ENCODE assay signal across 18 cellular contexts in genomic region chr3:194382196-194382891, GRCh38. TPM values are rescaled to one million over a fixed set of nuclear protein-coding genes. Genes with fewer than 3 reads are reported as not detected.
DNase-seq lines count a peak whose midpoint lies in the region; ATAC-seq, FAIRE-seq and TF ChIP-seq lines count a peak whose summit lies in the region.
"Had no signal": no experiment of that assay in that cellular context is flagged by ENCODE, and none has a peak within 500 bp of the region (broad histone marks: within the 10 kb centered on the region; RNA-seq: fewer than 3 reads in every experiment).

No MANE protein-coding gene starts in this region.

- H3K23me2 ChIP-seq in H9 (ENCODE audit: insufficient read length, low read depth, low read length, poor library complexity, severe bottlenecking) (no peaks in the 10 kb centered on the region), H1 (ENCODE audit: low read depth, low read length) (no peaks in the 10 kb centered on the region)

- H3K56ac ChIP-seq in H9 (ENCODE audit: insufficient read length, low read depth, low read length): no peak overlapping the region
- no peak overlapping the region for H3K56ac ChIP-seq in H1 (replicated peaks; ENCODE audit: insufficient read length, low read depth, low read length)

- H3K18ac ChIP-seq in H9 (ENCODE audit: insufficient read length, low read depth, low read length) (no peak overlapping the region), H1 (ENCODE audit: extremely low read depth, low read length) (no peak overlapping the region)

- H4K20me1 ChIP-seq in H9 (ENCODE audit: control insufficient read depth, insufficient read depth, insufficient read length) (no peaks in the 10 kb centered on the region), H1 (replicated peaks in 1 of 2; ENCODE audit: control insufficient read depth in 1 of 2, insufficient read depth in 2 of 2, low read length in 2 of 2) (no peaks in the 10 kb centered on the region)

- no peak overlapping the region for H3K27ac Mint-ChIP-seq in activated T-cell treated with anti-CD3 and anti-CD28 coated beads, Interleukin-2, amount 50 U/mL, for 24 hours
- no peak overlapping the region for H3K27ac Mint-ChIP-seq in activated T-cell treated with anti-CD3 and anti-CD28 coated beads, Interleukin-2, amount 50 U/mL, for 72 hours
- H3K27ac Mint-ChIP-seq in H9: no peak overlapping the region

- H3K4me2 ChIP-seq in H9 (ENCODE audit: insufficient read depth, insufficient read length, low read length): no peak overlapping the region
- H3K4me2 ChIP-seq in H1 (ENCODE audit: insufficient read depth in 1 of 2, low read depth in 2 of 2, low read length in 2 of 2): no peak overlapping the region

- H3K9me3 Mint-ChIP-seq in activated T-cell treated with anti-CD3 and anti-CD28 coated beads, Interleukin-2, amount 50 U/mL, for 24 hours: no peaks in the 10 kb centered on the region
- no peaks in the 10 kb centered on the region for H3K9me3 Mint-ChIP-seq in activated T-cell treated with anti-CD3 and anti-CD28 coated beads, Interleukin-2, amount 50 U/mL, for 72 hours
- no peaks in the 10 kb centered on the region for H3K9me3 Mint-ChIP-seq in H9

- H2AFZ ChIP-seq in H9 (ENCODE audit: low read length) (no peak overlapping the region), H1 (ENCODE audit: low read length) (no peak overlapping the region)

- H2AK5ac ChIP-seq in H9 (ENCODE audit: insufficient read length, low read length) (no peak overlapping the region), H1 (ENCODE audit: low read depth, low read length) (no peak overlapping the region)

- H4K5ac ChIP-seq in H9 (ENCODE audit: insufficient read length, low read depth, low read length) (no peak overlapping the region), H1 (ENCODE audit: insufficient read length, low read depth, low read length) (no peak overlapping the region)

- no peaks in the 10 kb centered on the region for H3K36me3 Mint-ChIP-seq in activated T-cell treated with anti-CD3 and anti-CD28 coated beads, Interleukin-2, amount 50 U/mL, for 24 hours (ENCODE audit: low read depth)
- H3K36me3 Mint-ChIP-seq in activated T-cell treated with anti-CD3 and anti-CD28 coated beads, Interleukin-2, amount 50 U/mL, for 72 hours (ENCODE audit: insufficient read depth in 2 of 2): no peaks in the 10 kb centered on the region
- no peaks in the 10 kb centered on the region for H3K36me3 Mint-ChIP-seq in H9 (ENCODE audit: insufficient read depth in 1 of 3, low read depth in 3 of 3)

- H4K8ac ChIP-seq in H9 (replicated peaks; ENCODE audit: insufficient read length, low read depth, low read length) (no peak overlapping the region), H1 (ENCODE audit: extremely low read depth, insufficient read depth, low read length) (no peak overlapping the region)

- no peak overlapping the region for H3K9ac ChIP-seq in H9 (ENCODE audit: extremely low read depth, insufficient read length, low read length)
- H3K9ac ChIP-seq in H1 (replicated peaks in 1 of 4; ENCODE audit: extremely low read depth in 1 of 4, low read depth in 3 of 4, low read length in 3 of 4): no peak overlapping the region

- H3T11ph ChIP-seq in H9 (ENCODE audit: low read length): no peak overlapping the region

- POLR2A ChIA-PET in H1 (lab: Charles Lee; ENCODE audit: partially characterized antibody): interaction anchor here (0.9 to 2.0 kb wide), 3 partner anchors 12 to 19 kb away, joined by 3 to 8 read pairs (median 6); partner anchors contain the start of gene LRRC15

- no CpG with 5 or more reads among the region's 20 CpGs for WGBS in H9 (ENCODE audit: extremely low coverage, insufficient read length, low lambda C conversion rate)
- 85% methylated on average over 18 of the region's 20 CpGs; no CpG with 5 or more reads in 1 of the 2 experiments for WGBS in H1 (ENCODE audit: extremely low coverage in 1 of 2, insufficient coverage in 1 of 2, insufficient read length in 1 of 2, insufficient replicate concordance in 2 of 2, low coverage in 1 of 2, low lambda C conversion rate in 2 of 2, missing lambda C conversion rate in 1 of 2), 2 experiments
- 70 to 77% (median 75%) methylated on average over 19 to 20 of the region's 20 CpGs for WGBS in spleen, 5 donors
- WGBS in transverse colon (ENCODE audit: low coverage in 1 of 2), 2 donors: 84% methylated on average over 19 of the region's 20 CpGs; no CpG with 5 or more reads in 1 of the 2 donors

- H3K23ac ChIP-seq in H9 (ENCODE audit: insufficient read length, low read depth, low read length): no peak overlapping the region
- no peak overlapping the region for H3K23ac ChIP-seq in H1 (ENCODE audit: insufficient read length)

- no peaks in the 10 kb centered on the region for H3K4me1 Mint-ChIP-seq in activated T-cell treated with anti-CD3 and anti-CD28 coated beads, Interleukin-2, amount 50 U/mL, for 24 hours (ENCODE audit: low read depth)
- no peaks in the 10 kb centered on the region for H3K4me1 Mint-ChIP-seq in activated T-cell treated with anti-CD3 and anti-CD28 coated beads, Interleukin-2, amount 50 U/mL, for 72 hours (ENCODE audit: low read depth)
- H3K4me1 Mint-ChIP-seq in H9: peaks cover 39 to 65% of the 10 kb centered on the region in 2 experiments

- FAIRE-seq in H1 (lab: Jason Lieb, UNC): peak; percentile 13

- no peaks in the 10 kb centered on the region for H3K36me3 ChIP-seq in H1 (ENCODE audit: control insufficient read depth in 2 of 4, insufficient read depth in 4 of 4, low read length in 3 of 4)
- H3K36me3 ChIP-seq in spleen: no peaks in the 10 kb centered on the region
- no peaks in the 10 kb centered on the region for H3K36me3 ChIP-seq in transverse colon

- DNase-seq in activated T-cell treated with anti-CD3 and anti-CD28 coated beads, Interleukin-2, amount 50 U/mL, for 24 hours: peak; percentile 8
- DNase-seq in activated T-cell treated with anti-CD3 and anti-CD28 coated beads, Interleukin-2, amount 50 U/mL, for 72 hours: no peak
- peak; percentile 18 for DNase-seq in H9
- peak in 1 of 2 experiments; percentile 45 for DNase-seq in H1 (ENCODE audit: low read depth in 1 of 2, low spot score in 2 of 2)
- DNase-seq in spleen: peak; percentile 41
- no peak for DNase-seq in SW480 (ENCODE audit: low spot score)
- DNase-seq in NCI-H226: no peak
- DNase-seq in transverse colon: no peak
- DNase-seq: HCEC 1CT, MV-4-11, NCI-H1436, NCI-H2171, NCI-H446 treated with DMSO at 0.1 percent for 48 hours, NCI-H748 treated with DMSO at 0.1 percent for 48 hours had no signal

- H4K91ac ChIP-seq in H9 (ENCODE audit: insufficient read length, low read depth, low read length) (no peak overlapping the region), H1 (replicated peaks; ENCODE audit: insufficient read length, low read length) (no peak overlapping the region)

- TF ChIP-seq EP300 in H1 (IDR thresholded peaks at IDR 0.05; ENCODE audit: borderline replicate concordance in 1 of 2, low read depth in 2 of 2, low read length in 2 of 2) (no peak), transverse colon (IDR thresholded peaks at IDR 0.05; ENCODE audit: low read depth) (no peak)

- H2BK120ac ChIP-seq in H9 (ENCODE audit: low read depth, low read length, poor library complexity, severe bottlenecking) (no peak overlapping the region), H1 (replicated peaks; ENCODE audit: low read depth, low read length) (no peak overlapping the region)

- no peak for TF ChIP-seq RAD21 in H1 (IDR thresholded peaks at IDR 0.05 in 1 of 2, conservative IDR thresholded peaks at IDR 0.05 in 1 of 2; ENCODE audit: low read depth in 2 of 2, low read length in 2 of 2)

- H3K14ac ChIP-seq in H9 (ENCODE audit: insufficient read depth, low read length) (no peak overlapping the region), H1 (ENCODE audit: insufficient read length) (no peak overlapping the region)

- H2BK20ac ChIP-seq in H9 (ENCODE audit: low read depth, low read length, poor library complexity, severe bottlenecking) (no peak overlapping the region), H1 (ENCODE audit: low read length) (peak overlapping the region; percentile 80; the same call in 1 of the 2 replicates)

- H3K4me1 ChIP-seq in H9 (ENCODE audit: insufficient read depth, low read length): no peaks in the 10 kb centered on the region; the same call in 1 of the 2 replicates
- peaks cover 0 to 10% (median 6%) of the 10 kb centered on the region in 4 experiments; a peak in 6 of 7 replicates for H3K4me1 ChIP-seq in H1 (replicated peaks in 1 of 4; ENCODE audit: control insufficient read depth in 3 of 4, insufficient read depth in 4 of 4, low read length in 3 of 4)
- H3K4me1 ChIP-seq in spleen: no peaks in the 10 kb centered on the region
- no peaks in the 10 kb centered on the region for H3K4me1 ChIP-seq in transverse colon

- H3K4me3 ChIP-seq in H1 (ENCODE audit: extremely low read depth in 1 of 4, insufficient read depth in 2 of 4, low read depth in 3 of 4, low read length in 4 of 4): no peak overlapping the region; a peak in 1 of 8 replicates
- no peak overlapping the region for H3K4me3 ChIP-seq in spleen
- no peak overlapping the region for H3K4me3 ChIP-seq in transverse colon

- no peak overlapping the region for H2BK15ac ChIP-seq in H9 (ENCODE audit: low read depth, low read length)
- no peak overlapping the region for H2BK15ac ChIP-seq in H1 (ENCODE audit: low read length)

- H3K9me3 ChIP-seq in H9 (ENCODE audit: control insufficient read depth, low read depth, low read length) (no peaks in the 10 kb centered on the region), H1 (ENCODE audit: insufficient read depth in 2 of 2, low read depth in 1 of 2, low read length in 1 of 2) (no peaks in the 10 kb centered on the region), spleen (no peaks in the 10 kb centered on the region), transverse colon (no peaks in the 10 kb centered on the region)

- H2BK12ac ChIP-seq in H9 (ENCODE audit: insufficient read length, low read depth, low read length) (no peak overlapping the region), H1 (ENCODE audit: low read depth, low read length) (no peak overlapping the region)

- intact Hi-C loops in spleen (cut with DNase I; ENCODE audit: low total_unique reads) (no loop called here), transverse colon (cut with DNase I; ENCODE audit: low total_unique reads) (no loop called here)

- CTCF ChIA-PET in H1 (lab: Charles Lee; ENCODE audit: partially characterized antibody): interaction anchor here (0.6 to 1.8 kb wide), 5 partner anchors 12 to 291 kb away, joined by 3 to 6 read pairs (median 4); no protein-coding TSS in a partner anchor

- H3K79me1 ChIP-seq in H9 (ENCODE audit: insufficient read depth, low read depth, low read length, poor library complexity, severe bottlenecking) (no peaks in the 10 kb centered on the region), H1 (ENCODE audit: low read depth, low read length) (no peaks in the 10 kb centered on the region)

- in situ Hi-C loops in transverse colon (cut with MboI; ENCODE audit: low pct_ligation_motif_present in 1 of 4, low pct_unique_long_range_greater_than_20kb in 1 of 4, low sequenced_read_pairs in 3 of 4): no loop called here

- TF ChIP-seq POLR2A in H1 (IDR thresholded peaks at IDR 0.05; ENCODE audit: control extremely low read depth in 1 of 2, low read depth in 2 of 2, low read length in 2 of 2): no peak
- no peak for TF ChIP-seq POLR2A in spleen (IDR thresholded peaks at IDR 0.05)
- TF ChIP-seq POLR2A in transverse colon (IDR thresholded peaks at IDR 0.05): no peak

- no peak overlapping the region for H3K4me3 Mint-ChIP-seq in activated T-cell treated with anti-CD3 and anti-CD28 coated beads, Interleukin-2, amount 50 U/mL, for 24 hours
- H3K4me3 Mint-ChIP-seq in activated T-cell treated with anti-CD3 and anti-CD28 coated beads, Interleukin-2, amount 50 U/mL, for 72 hours: no peak overlapping the region
- H3K4me3 Mint-ChIP-seq in H9: peak overlapping the region in 1 of 2 experiments; percentile 1; a peak in 1 of 5 replicates

- H3K27me3 ChIP-seq in H9 (ENCODE audit: insufficient read depth, low read length) (no peaks in the 10 kb centered on the region), H1 (replicated peaks in 1 of 4; ENCODE audit: control insufficient read depth in 3 of 4, extremely low read depth in 1 of 4, insufficient read depth in 3 of 4, low read length in 3 of 4) (no peaks in the 10 kb centered on the region; a peak in 1 of 7 replicates), spleen (replicated peaks in 1 of 7) (peaks cover 0 to 58% (median 0%) of the 10 kb centered on the region in 7 donors), transverse colon (no peaks in the 10 kb centered on the region)

- peaks cover 10% of the 10 kb centered on the region for H3K27me3 Mint-ChIP-seq in activated T-cell treated with anti-CD3 and anti-CD28 coated beads, Interleukin-2, amount 50 U/mL, for 24 hours
- H3K27me3 Mint-ChIP-seq in activated T-cell treated with anti-CD3 and anti-CD28 coated beads, Interleukin-2, amount 50 U/mL, for 72 hours (ENCODE audit: low read depth): peaks cover 10% of the 10 kb centered on the region
- H3K27me3 Mint-ChIP-seq in H9 (ENCODE audit: low read depth): peaks cover 6% of the 10 kb centered on the region

- H3K27ac ChIP-seq in H9 (ENCODE audit: insufficient read length, low read depth, low read length) (no peak overlapping the region), H1 (ENCODE audit: low read depth, low read length) (no peak overlapping the region), spleen (no peak overlapping the region), transverse colon (no peak overlapping the region)
- H3K27ac ChIP-seq: 22Rv1, RWPE1 had no signal

- H3K79me2 ChIP-seq in H9 (ENCODE audit: insufficient read depth, low read length): no peaks in the 10 kb centered on the region
- no peaks in the 10 kb centered on the region for H3K79me2 ChIP-seq in H1 (ENCODE audit: control insufficient read depth in 1 of 2, insufficient read depth in 2 of 2, low read length in 2 of 2)

- no peak for ATAC-seq in activated T-cell treated with anti-CD3 and anti-CD28 coated beads, Interleukin-2, amount 50 U/mL, for 72 hours (replicated peaks in 1 of 2)

- H2BK5ac ChIP-seq in H9 (ENCODE audit: insufficient read length, low read length): no peak overlapping the region
- H2BK5ac ChIP-seq in H1 (ENCODE audit: low read depth, low read length): 0 out of 2 replicates have a peak overlapping the region, but pooled peaks have one; percentile 21

- TF ChIP-seq CTCF in H9 (conservative IDR thresholded peaks at IDR 0.05) (no peak), H1 (IDR thresholded peaks at IDR 0.05; ENCODE audit: control extremely low read depth in 1 of 3, insufficient read depth in 1 of 3, low read depth in 1 of 3, low read length in 3 of 3) (no peak), spleen (IDR thresholded peaks at IDR 0.05 in 8 of 11, conservative IDR thresholded peaks at IDR 0.05 in 3 of 11) (no peak), transverse colon (IDR thresholded peaks at IDR 0.05) (no peak)

- no peak overlapping the region for H3K4ac ChIP-seq in H9 (ENCODE audit: low read depth, low read length)
- H3K4ac ChIP-seq in H1 (replicated peaks; ENCODE audit: insufficient read length, low read depth, low read length): no peak overlapping the region

RNA-seq across cellular contexts. Expression of gene LRRC15, which starts 12.8 kb away (rescaled TPM):
- not detected for total RNA-seq in activated T-cell treated with anti-CD3 and anti-CD28 coated beads, Interleukin-2, amount 50 U/mL, for 72 hours
- total RNA-seq in H9 (2021) (0.04 and 0.07 TPM in 2 replicates), spleen (1 to 10 TPM in 1 of 7 donors, under 1 TPM in 5, not detected in 1; 0.09 to 1.1 (median 0.40) TPM), transverse colon (under 1 TPM in 2 of 4 donors, not detected in 2; 0.14 to 0.32 TPM)
- 0.37 and 0.40 TPM in 2 replicates for total RNA-seq in H1 (2021; fragmentation: NEBNext Ultra II Directional; extraction: Animal tissue kit (Norgen Biotek cat#: 25700))
- polyA plus RNA-seq in H1 (2011; rRNA removed) (0.15 and 0.17 TPM in 2 replicates), spleen (under 1 TPM; 0.24 to 0.54 (median 0.35) TPM)
- 0.08 TPM for polyA plus RNA-seq in H1 (2011; cell fraction: cytosol; rRNA removed)
- 0.19 TPM for polyA plus RNA-seq in H1 (2011; cell fraction: nucleus; rRNA removed)
- 0.11 to 0.16 TPM (median 0.16 TPM) in 3 of 4 replicates, not detected in the other for polyA plus RNA-seq in H1 (2012, experiment 1 of 2)
- 0.07 TPM for polyA plus RNA-seq in H1 (2012, experiment 2 of 2)
- polyA plus RNA-seq in H1 (2013, experiment 1 of 2): 0.34 TPM
- polyA plus RNA-seq in H1 (2013, experiment 2 of 2): 0.42 TPM
- 0.17 and 0.32 TPM in 2 replicates for polyA minus RNA-seq in H1 (2011; rRNA and poly(A)+ RNA removed)
- polyA minus RNA-seq in H1 (2011; cell fraction: cytosol; rRNA and poly(A)+ RNA removed): not detected
- polyA minus RNA-seq in H1 (2011; cell fraction: nucleus; rRNA and poly(A)+ RNA removed): 0.10 TPM

RNA-seq across cellular contexts. Expression of gene GP5, which starts 16.7 kb away (rescaled TPM):
- 1 to 10 TPM; 1.6 to 1.9 TPM for total RNA-seq in activated T-cell treated with anti-CD3 and anti-CD28 coated beads, Interleukin-2, amount 50 U/mL, for 72 hours
- total RNA-seq in H9 (2021) (not detected in 2 replicates), spleen (1 to 10 TPM in 3 of 7 donors, under 1 TPM in 4; 0.51 to 1.8 (median 0.79) TPM), transverse colon (not detected)
- 0.10 and 0.13 TPM in 2 replicates for total RNA-seq in H1 (2021; fragmentation: NEBNext Ultra II Directional; extraction: Animal tissue kit (Norgen Biotek cat#: 25700))
- polyA plus RNA-seq in H1 (2011; rRNA removed) (0.05 and 0.14 TPM in 2 replicates), spleen (under 1 TPM; 0.15 to 0.27 (median 0.16) TPM)
- 0.05 TPM for polyA plus RNA-seq in H1 (2011; cell fraction: cytosol; rRNA removed)
- 0.06 TPM for polyA plus RNA-seq in H1 (2011; cell fraction: nucleus; rRNA removed)
- polyA plus RNA-seq in H1 (2012, experiment 1 of 2): 0.05 to 0.10 TPM (median 0.07 TPM) in 3 of 4 replicates, not detected in the other
- polyA plus RNA-seq in H1 (2012, experiment 2 of 2): 0.09 TPM
- 0.04 TPM for polyA plus RNA-seq in H1 (2013, experiment 1 of 2)
- polyA plus RNA-seq in H1 (2013, experiment 2 of 2): 0.02 TPM
- polyA minus RNA-seq in H1 (2011; rRNA and poly(A)+ RNA removed): 0.07 and 0.13 TPM in 2 replicates
- polyA minus RNA-seq in H1 (2011; cell fraction: cytosol; rRNA and poly(A)+ RNA removed): not detected
- polyA minus RNA-seq in H1 (2011; cell fraction: nucleus; rRNA and poly(A)+ RNA removed): 0.20 TPM
- total RNA-seq: G401, HT1080 had no signal

RNA-seq across cellular contexts. Expression of gene CPN2, which starts 31.2 kb away (rescaled TPM):
- not detected for total RNA-seq in activated T-cell treated with anti-CD3 and anti-CD28 coated beads, Interleukin-2, amount 50 U/mL, for 72 hours
- not detected in 2 replicates for total RNA-seq in H9 (2021)
- not detected in 2 replicates for total RNA-seq in H1 (2021; fragmentation: NEBNext Ultra II Directional; extraction: Animal tissue kit (Norgen Biotek cat#: 25700))
- 0.03 TPM in 1 of 2 replicates, not detected in the other for polyA plus RNA-seq in H1 (2011; rRNA removed)
- not detected for polyA plus RNA-seq in H1 (2011; cell fraction: cytosol; rRNA removed)
- not detected for polyA plus RNA-seq in H1 (2011; cell fraction: nucleus; rRNA removed)
- polyA plus RNA-seq in H1 (2012, experiment 1 of 2): 0.12 TPM in 1 of 4 replicates, not detected in the others
- not detected for polyA plus RNA-seq in H1 (2012, experiment 2 of 2)
- 0.02 TPM for polyA plus RNA-seq in H1 (2013, experiment 1 of 2)
- 0.02 TPM for polyA plus RNA-seq in H1 (2013, experiment 2 of 2)
- polyA minus RNA-seq in H1 (2011; rRNA and poly(A)+ RNA removed): not detected in 2 replicates
- not detected for polyA minus RNA-seq in H1 (2011; cell fraction: cytosol; rRNA and poly(A)+ RNA removed)
- not detected for polyA minus RNA-seq in H1 (2011; cell fraction: nucleus; rRNA and poly(A)+ RNA removed)
- total RNA-seq in spleen: 1 to 10 TPM in 1 of 7 donors, under 1 TPM in 6; 0.26 to 4.4 (median 0.47) TPM
- polyA plus RNA-seq in spleen: 1 to 10 TPM; 1.0 to 1.7 (median 1.2) TPM
- under 1 TPM in 1 of 4 donors, not detected in 3; 0.14 TPM for total RNA-seq in transverse colon
- total RNA-seq: G401, HT1080 had no signal

Comparison
In these comparisons a context has a peak if more than half of its experiments do, and no peak if none do; other contexts are left out.
1. DNase-seq: peak in activated T-cell treated with anti-CD3 and anti-CD28 coated beads, Interleukin-2, amount 50 U/mL, for 24 hours (single experiment), H9 (single experiment) and spleen (single experiment); none in activated T-cell treated with anti-CD3 and anti-CD28 coated beads, Interleukin-2, amount 50 U/mL, for 72 hours (0 of 2), SW480 (single experiment), NCI-H226 (single experiment) and transverse colon (single experiment).